20 cellular contexts compared by ENCODE assay signal in the genomic region with DNA sequence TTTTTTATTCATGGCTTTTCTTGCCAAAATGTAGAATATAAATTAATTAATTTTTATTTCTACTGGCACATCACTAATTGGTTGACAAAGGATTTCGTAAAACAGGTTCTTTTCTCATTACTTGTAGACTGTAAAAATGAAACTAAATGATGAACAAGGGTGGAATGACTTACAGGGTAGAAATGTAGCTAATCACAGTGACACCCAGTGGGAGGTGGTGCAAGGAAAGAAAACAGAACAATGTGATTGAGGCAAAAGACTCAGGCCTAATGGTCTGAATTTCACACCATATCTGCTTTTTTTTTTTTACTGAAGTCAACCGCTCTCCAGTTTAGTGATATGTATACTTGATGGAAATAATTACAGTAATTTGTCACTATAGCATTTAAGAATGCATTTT. TPM values are rescaled to one million over a fixed set of nuclear protein-coding genes. Genes with fewer than 3 reads are reported as not detected.
DNase-seq lines count a peak whose midpoint lies in the region; ATAC-seq, FAIRE-seq and TF ChIP-seq lines count a peak whose summit lies in the region.
"Had no signal": no experiment of that assay in that cellular context is flagged by ENCODE, and none has a peak within 500 bp of the region (broad histone marks: within the 10 kb centered on the region; RNA-seq: fewer than 3 reads in every experiment).

No MANE protein-coding gene starts in this region.

- no peak overlapping the region for H2BK120ac ChIP-seq in H1 (replicated peaks; ENCODE audit: low read depth, low read length)

- no peaks in the 10 kb centered on the region for H3K79me2 ChIP-seq in MM.1S (ENCODE audit: low read length)
- no peaks in the 10 kb centered on the region for H3K79me2 ChIP-seq in H1 (ENCODE audit: control insufficient read depth in 1 of 2, insufficient read depth in 2 of 2, low read length in 2 of 2)

- H2BK12ac ChIP-seq in H1 (ENCODE audit: low read depth, low read length): no peak overlapping the region

- FAIRE-seq in H1 (lab: Jason Lieb, UNC): no peak

- no peak overlapping the region for H2BK5ac ChIP-seq in H1 (ENCODE audit: low read depth, low read length)

- no peak for ATAC-seq in GM21717 (IDR thresholded peaks at IDR 0.05; ENCODE audit: unreplicated experiment)
- ATAC-seq: left lung, right cardiac atrium had no signal

- H3K4me3 ChIP-seq in breast epithelium (no peak overlapping the region), MM.1S (ENCODE audit: low read length) (no peak overlapping the region), H1 (ENCODE audit: extremely low read depth in 1 of 4, insufficient read depth in 2 of 4, low read depth in 3 of 4, low read length in 4 of 4) (no peak overlapping the region), retinal pigment epithelial cell (ENCODE audit: low read length) (no peak overlapping the region)
- H3K4me3 ChIP-seq: esophagus squamous epithelium, left lung, uterus had no signal

- H3K9ac ChIP-seq in MM.1S (ENCODE audit: low read length) (no peak overlapping the region), H1 (replicated peaks in 1 of 4; ENCODE audit: extremely low read depth in 1 of 4, low read depth in 3 of 4, low read length in 3 of 4) (no peak overlapping the region)

- H3K27me3 ChIP-seq in breast epithelium (no peaks in the 10 kb centered on the region), MM.1S (replicated peaks; ENCODE audit: insufficient read depth, low read length) (no peaks in the 10 kb centered on the region), H1 (replicated peaks in 1 of 4; ENCODE audit: control insufficient read depth in 3 of 4, extremely low read depth in 1 of 4, insufficient read depth in 3 of 4, low read length in 3 of 4) (no peaks in the 10 kb centered on the region)
- H3K27me3 ChIP-seq: esophagus squamous epithelium, left lung, neutrophil, uterus had no signal

- no peak for TF ChIP-seq EP300 in H1 (IDR thresholded peaks at IDR 0.05; ENCODE audit: borderline replicate concordance in 1 of 2, low read depth in 2 of 2, low read length in 2 of 2)

- H2AFZ ChIP-seq in MM.1S (ENCODE audit: low read length) (no peak overlapping the region), H1 (ENCODE audit: low read length) (no peak overlapping the region)

- H4K91ac ChIP-seq in H1 (replicated peaks; ENCODE audit: insufficient read length, low read length): no peak overlapping the region

- H3K27ac ChIP-seq in breast epithelium (no peak overlapping the region), MM.1S (ENCODE audit: low read length) (no peak overlapping the region), H1 (ENCODE audit: low read depth, low read length) (no peak overlapping the region)
- H3K27ac ChIP-seq: esophagus squamous epithelium, left lung, neutrophil, uterus had no signal

- TF ChIP-seq RAD21 in H1 (IDR thresholded peaks at IDR 0.05 in 1 of 2, conservative IDR thresholded peaks at IDR 0.05 in 1 of 2; ENCODE audit: low read depth in 2 of 2, low read length in 2 of 2): peak; percentile 15 to 28; a peak in 1 of 4 replicates

- POLR2A ChIA-PET in MCF 10A (lab: Yijun Ruan, JAX): interaction anchor here (0.6 to 0.8 kb wide), 4 partner anchors 11 to 1471 kb away, joined by 3 to 4 read pairs (median 3); no protein-coding TSS in a partner anchor
- POLR2A ChIA-PET in H1 (lab: Charles Lee; ENCODE audit: partially characterized antibody): no interaction called here

- H2BK20ac ChIP-seq in H1 (ENCODE audit: low read length): no peak overlapping the region

- H3K4me2 ChIP-seq in MM.1S (ENCODE audit: low read depth, low read length): no peak overlapping the region
- no peak overlapping the region for H3K4me2 ChIP-seq in H1 (ENCODE audit: insufficient read depth in 1 of 2, low read depth in 2 of 2, low read length in 2 of 2)

- H3K27me3 Mint-ChIP-seq in MCF 10A (ENCODE audit: insufficient read depth, unreplicated experiment): no peaks in the 10 kb centered on the region
- H3K27me3 Mint-ChIP-seq: activated B cell treated with CpG ODN at 0.5 μM for 24 hours; activated CD4-positive, alpha-beta memory T cell treated with anti-CD3 and anti-CD28 coated beads for 36 hours had no signal

- intact Hi-C loops in MCF 10A (cut with micrococcal nuclease) (no loop called here), breast epithelium (cut with DNase I; ENCODE audit: low total_unique reads) (no loop called here)

- no peaks in the 10 kb centered on the region for H3K9me2 ChIP-seq in MM.1S (replicated peaks; ENCODE audit: insufficient read depth, low read length)

- H3K36me3 Mint-ChIP-seq in MCF 10A (ENCODE audit: insufficient read depth, unreplicated experiment): no peaks in the 10 kb centered on the region
- H3K36me3 Mint-ChIP-seq: activated CD4-positive, alpha-beta memory T cell treated with anti-CD3 and anti-CD28 coated beads for 36 hours had no signal

- H3K9me3 Mint-ChIP-seq in MCF 10A (ENCODE audit: unreplicated experiment): no peaks in the 10 kb centered on the region
- H3K9me3 Mint-ChIP-seq: activated CD4-positive, alpha-beta memory T cell treated with anti-CD3 and anti-CD28 coated beads for 36 hours had no signal

- DNase-seq in MCF 10A (ENCODE audit: unreplicated experiment) (no peak), breast epithelium (ENCODE audit: low spot score in 2 of 2) (no peak), MM.1S (peak; percentile 42), H1 (ENCODE audit: low read depth in 1 of 2, low spot score in 2 of 2) (no peak), retinal pigment epithelial cell (ENCODE audit: low read depth) (no peak), UCSD-AML1 (lab: John Stamatoyannopoulos, UW; ENCODE audit: unreplicated experiment) (no peak), mesenteric fat pad (ENCODE audit: low spot score) (no peak)
- DNase-seq: activated B cell treated with CpG ODN at 0.5 μM for 24 hours; activated CD4-positive, alpha-beta memory T cell treated with anti-CD3 and anti-CD28 coated beads for 36 hours; activated naive CD4-positive, alpha-beta T cell treated with Interleukin-2 at 50 U/mL for 16 hours; DMS 273 treated with DMSO at 0.1 percent for 48 hours; esophagus squamous epithelium; left lung; NCI-H146; right cardiac atrium; uterus had no signal

- H3F3A ChIP-seq in MM.1S (ENCODE audit: insufficient read depth, low read length): no peaks in the 10 kb centered on the region

- no peak for TF ChIP-seq CTCF in MCF 10A (IDR thresholded peaks at IDR 0.05; ENCODE audit: unreplicated experiment)
- no peak for TF ChIP-seq CTCF in breast epithelium (IDR thresholded peaks at IDR 0.05)
- peak; percentile 21; the same call in 1 of the 2 replicates for TF ChIP-seq CTCF in MM.1S (IDR thresholded peaks at IDR 0.05; ENCODE audit: low read length)
- no peak for TF ChIP-seq CTCF in H1 (IDR thresholded peaks at IDR 0.05; ENCODE audit: control extremely low read depth in 1 of 3, insufficient read depth in 1 of 3, low read depth in 1 of 3, low read length in 3 of 3)
- peak; percentile 7 for TF ChIP-seq CTCF in retinal pigment epithelial cell (conservative IDR thresholded peaks at IDR 0.05; ENCODE audit: low read depth, low read length)

- peak overlapping the region; percentile 40 for H3K27ac Mint-ChIP-seq in MCF 10A (ENCODE audit: low read depth, unreplicated experiment)
- H3K27ac Mint-ChIP-seq: activated B cell treated with CpG ODN at 0.5 μM for 24 hours; activated CD4-positive, alpha-beta memory T cell treated with anti-CD3 and anti-CD28 coated beads for 36 hours had no signal

- H3K14ac ChIP-seq in H1 (ENCODE audit: insufficient read length): no peak overlapping the region

- CTCF ChIA-PET in MCF 10A (lab: Yijun Ruan, JAX): interaction anchor here (0.6 to 1.8 kb wide), 4 partner anchors 130 to 1146 kb away, joined by 3 to 8 read pairs (median 5); no protein-coding TSS in a partner anchor
- CTCF ChIA-PET in H1 (lab: Charles Lee; ENCODE audit: partially characterized antibody): interaction anchor here (0.6 to 0.9 kb wide), 3 partner anchors 31 to 109 kb away, joined by 3 to 4 read pairs (median 3); no protein-coding TSS in a partner anchor

- no TSS peak for BruUV-seq in MCF 10A (replicated peaks; lab: Mats Ljungman, UMichigan)

- no peaks in the 10 kb centered on the region for H4K20me1 ChIP-seq in MM.1S (ENCODE audit: insufficient read depth, low read length)
- no peaks in the 10 kb centered on the region for H4K20me1 ChIP-seq in H1 (replicated peaks in 1 of 2; ENCODE audit: control insufficient read depth in 1 of 2, insufficient read depth in 2 of 2, low read length in 2 of 2)

- H3K9me3 ChIP-seq in breast epithelium: no peaks in the 10 kb centered on the region
- no peaks in the 10 kb centered on the region for H3K9me3 ChIP-seq in MM.1S (replicated peaks; ENCODE audit: insufficient read depth, low read length)
- no peaks in the 10 kb centered on the region for H3K9me3 ChIP-seq in H1 (ENCODE audit: insufficient read depth in 2 of 2, low read depth in 1 of 2, low read length in 1 of 2)
- H3K9me3 ChIP-seq: esophagus squamous epithelium, left lung, neutrophil, uterus had no signal

- TF ChIP-seq POLR2A in breast epithelium (IDR thresholded peaks at IDR 0.05) (no peak), H1 (IDR thresholded peaks at IDR 0.05; ENCODE audit: control extremely low read depth in 1 of 2, low read depth in 2 of 2, low read length in 2 of 2) (no peak)

- no peak overlapping the region for H4K5ac ChIP-seq in H1 (ENCODE audit: insufficient read length, low read depth, low read length)

- 92% methylated on average over 2 of the region's 2 CpGs; no CpG with 5 or more reads in 1 of the 2 experiments for WGBS in H1 (ENCODE audit: extremely low coverage in 1 of 2, insufficient coverage in 1 of 2, insufficient read length in 1 of 2, insufficient replicate concordance in 2 of 2, low coverage in 1 of 2, low lambda C conversion rate in 2 of 2, missing lambda C conversion rate in 1 of 2), 2 experiments

- H3K23me2 ChIP-seq in H1 (ENCODE audit: low read depth, low read length): no peaks in the 10 kb centered on the region

- H3K79me1 ChIP-seq in H1 (ENCODE audit: low read depth, low read length): no peaks in the 10 kb centered on the region

- no peak overlapping the region for H3K56ac ChIP-seq in H1 (replicated peaks; ENCODE audit: insufficient read length, low read depth, low read length)

- no peak overlapping the region for H3K18ac ChIP-seq in H1 (ENCODE audit: extremely low read depth, low read length)

- no peak overlapping the region for H3K4ac ChIP-seq in H1 (replicated peaks; ENCODE audit: insufficient read length, low read depth, low read length)

- no peaks in the 10 kb centered on the region for H3K4me1 ChIP-seq in breast epithelium
- H3K4me1 ChIP-seq in MM.1S (ENCODE audit: low read length): no peaks in the 10 kb centered on the region
- peaks cover 0 to 9% (median 3%) of the 10 kb centered on the region in 4 experiments; a peak in 4 of 7 replicates for H3K4me1 ChIP-seq in H1 (replicated peaks in 1 of 4; ENCODE audit: control insufficient read depth in 3 of 4, insufficient read depth in 4 of 4, low read length in 3 of 4)
- H3K4me1 ChIP-seq: esophagus squamous epithelium, left lung, uterus had no signal

- H3K36me3 ChIP-seq in breast epithelium: no peaks in the 10 kb centered on the region
- no peaks in the 10 kb centered on the region for H3K36me3 ChIP-seq in MM.1S (replicated peaks; ENCODE audit: insufficient read depth, low read length)
- H3K36me3 ChIP-seq in H1 (ENCODE audit: control insufficient read depth in 2 of 4, insufficient read depth in 4 of 4, low read length in 3 of 4): no peaks in the 10 kb centered on the region
- H3K36me3 ChIP-seq: esophagus squamous epithelium, left lung, neutrophil, uterus had no signal

- no peak overlapping the region for H4K8ac ChIP-seq in H1 (ENCODE audit: extremely low read depth, insufficient read depth, low read length)

- H2AK5ac ChIP-seq in H1 (ENCODE audit: low read depth, low read length): no peak overlapping the region

- no peak overlapping the region for H3K23ac ChIP-seq in H1 (ENCODE audit: insufficient read length)

- H3K4me1 Mint-ChIP-seq in MCF 10A (ENCODE audit: insufficient read depth, unreplicated experiment): peaks cover 6% of the 10 kb centered on the region
- H3K4me1 Mint-ChIP-seq: activated B cell treated with CpG ODN at 0.5 μM for 24 hours had no signal

- H3K4me3 Mint-ChIP-seq in MCF 10A (ENCODE audit: unreplicated experiment): no peak overlapping the region
- H3K4me3 Mint-ChIP-seq: activated B cell treated with CpG ODN at 0.5 μM for 24 hours; activated CD4-positive, alpha-beta memory T cell treated with anti-CD3 and anti-CD28 coated beads for 36 hours had no signal

- H2BK15ac ChIP-seq in H1 (ENCODE audit: low read length): no peak overlapping the region

RNA-seq across cellular contexts. Expression of gene GABRG2, which starts 28.9 kb away (rescaled TPM):
- total RNA-seq in MCF 10A (2022) (not detected in 2 replicates), breast epithelium (not detected), mesenteric fat pad (not detected)
- 2.4 and 2.8 TPM in 2 replicates for total RNA-seq in H1 (2021; fragmentation: NEBNext Ultra II Directional; extraction: Animal tissue kit (Norgen Biotek cat#: 25700))
- 1.2 and 2.0 TPM in 2 replicates for polyA plus RNA-seq in H1 (2011; rRNA removed)
- 1.5 TPM for polyA plus RNA-seq in H1 (2011; cell fraction: cytosol; rRNA removed)
- 1.3 TPM for polyA plus RNA-seq in H1 (2011; cell fraction: nucleus; rRNA removed)
- 0.93 to 3.1 TPM (median 1.4 TPM) in 4 replicates for polyA plus RNA-seq in H1 (2012, experiment 1 of 2)
- polyA plus RNA-seq in H1 (2012, experiment 2 of 2): 0.12 TPM
- polyA plus RNA-seq in H1 (2013, experiment 1 of 2): 3.8 TPM
- polyA plus RNA-seq in H1 (2013, experiment 2 of 2): 4.1 TPM
- 4.1 and 4.2 TPM in 2 replicates for polyA minus RNA-seq in H1 (2011; rRNA and poly(A)+ RNA removed)
- 1.2 TPM for polyA minus RNA-seq in H1 (2011; cell fraction: cytosol; rRNA and poly(A)+ RNA removed)
- 2.9 TPM for polyA minus RNA-seq in H1 (2011; cell fraction: nucleus; rRNA and poly(A)+ RNA removed)
- total RNA-seq: A673; activated B cell treated with CpG ODN at 0.5 μM for 24 hours; activated CD4-positive, alpha-beta memory T cell treated with anti-CD3 and anti-CD28 coated beads for 36 hours; esophagus squamous epithelium; M059J; right cardiac atrium had no signal
- polyA plus RNA-seq: right cardiac atrium had no signal

Comparison
In these comparisons a context has a peak if more than half of its experiments do, and no peak if none do; other contexts are left out.
1. CTCF ChIP-seq: peak in MM.1S (single experiment) and retinal pigment epithelial cell (single experiment); none in MCF 10A (single experiment), breast epithelium (0 of 3) and H1 (0 of 3).